Comparison of ENCODE assay signal across 9 cellular contexts in the genomic region with DNA sequence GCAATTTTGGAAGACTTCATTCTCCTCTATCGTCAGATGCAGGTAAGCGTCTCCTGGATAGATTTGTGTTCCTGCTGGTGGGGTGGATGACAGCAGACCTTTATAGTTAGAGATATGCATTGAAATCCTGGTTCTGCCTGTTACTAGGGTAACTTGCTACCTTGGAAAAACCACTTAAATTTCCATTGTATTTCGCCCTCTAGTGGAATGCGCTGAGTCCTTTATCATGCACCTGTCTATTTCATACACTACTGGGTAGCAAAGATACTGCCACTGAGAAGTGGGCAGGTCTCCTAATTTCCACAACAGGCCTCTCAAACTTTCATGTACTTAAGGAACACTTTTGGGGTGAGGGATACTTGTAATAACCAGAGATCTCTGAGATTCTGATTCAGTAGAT.
DNase-seq lines count a peak whose midpoint lies in the region; ATAC-seq and TF ChIP-seq lines count a peak whose summit lies in the region.
"Had no signal": no experiment of that assay in that cellular context is flagged by ENCODE, and none has a peak within 500 bp of the region (broad histone marks: within the 10 kb centered on the region; RNA-seq: fewer than 3 reads in every experiment).

No MANE protein-coding gene starts in this region.

- H3K4me3 Mint-ChIP-seq in Caco-2 (ENCODE audit: unreplicated experiment) = no peak overlapping the region
- no peak overlapping the region for H3K4me3 Mint-ChIP-seq in HFFc6

- H3K4me1 Mint-ChIP-seq in Caco-2 (ENCODE audit: low read depth, unreplicated experiment) (no peaks in the 10 kb centered on the region), HFFc6 (ENCODE audit: low read depth) (peaks cover 2% of the 10 kb centered on the region; the same call in 1 of the 2 replicates)

- POLR2A ChIA-PET in Caco-2 (lab: Charles Lee) = no interaction called here

- H3K27me3 ChIP-seq in Caco-2 (replicated peaks; ENCODE audit: control insufficient read depth, insufficient read depth, low read length) (no peaks in the 10 kb centered on the region; the same call in 1 of the 2 replicates), adipocyte (replicated peaks; ENCODE audit: control insufficient read depth, insufficient read depth, low read length) (no peaks in the 10 kb centered on the region), kidney epithelial cell (ENCODE audit: control insufficient read depth, insufficient read depth, low read length) (no peaks in the 10 kb centered on the region)

- BruUV-seq in Caco-2 (replicated peaks; lab: Mats Ljungman, UMichigan) = no TSS peak

- H3K9me3 Mint-ChIP-seq in Caco-2 (ENCODE audit: unreplicated experiment) = no peaks in the 10 kb centered on the region
- H3K9me3 Mint-ChIP-seq in HFFc6 = peaks cover 22% of the 10 kb centered on the region

- H3K36me3 ChIP-seq in Caco-2 (ENCODE audit: control insufficient read depth, insufficient read depth, low read length) (no peaks in the 10 kb centered on the region), adipocyte (ENCODE audit: control insufficient read depth, insufficient read depth, low read length, severe bottlenecking) (no peaks in the 10 kb centered on the region), kidney epithelial cell (ENCODE audit: control insufficient read depth, insufficient read depth, low read length) (no peaks in the 10 kb centered on the region)

- H3K4me1 ChIP-seq in Caco-2 (no peaks in the 10 kb centered on the region), adipocyte (ENCODE audit: control insufficient read depth, insufficient read depth, low read length) (no peaks in the 10 kb centered on the region)
- H3K4me1 ChIP-seq: parathyroid adenoma had no signal

- intact Hi-C loops in Caco-2 (cut with micrococcal nuclease; ENCODE audit: unreplicated experiment) = loop anchor here (1.0 to 5.0 kb wide), 2 partner anchors 45 to 482 kb away; no protein-coding TSS in a partner anchor

- CTCF ChIA-PET in Caco-2 (lab: Charles Lee) = no interaction called here

- no peak overlapping the region for H3K9ac ChIP-seq in adipocyte (ENCODE audit: low read length)
- H3K9ac ChIP-seq: parathyroid adenoma had no signal

- H3K27ac Mint-ChIP-seq in Caco-2 (ENCODE audit: unreplicated experiment) = no peak overlapping the region
- no peak overlapping the region for H3K27ac Mint-ChIP-seq in HFFc6

- H3K36me3 Mint-ChIP-seq in Caco-2 (ENCODE audit: insufficient read depth, unreplicated experiment) = no peaks in the 10 kb centered on the region
- H3K36me3 Mint-ChIP-seq in HFFc6 (ENCODE audit: low read depth) = peaks cover 6% of the 10 kb centered on the region

- DNase-seq in Caco-2 = peak; percentile 31 to 44
- no peak for DNase-seq in HFFc6
- DNase-seq in adipocyte (ENCODE audit: low read depth) = peak; percentile 4
- no peak for DNase-seq in kidney epithelial cell (ENCODE audit: low read depth)
- no peak for DNase-seq in NCI-H1694 treated with DMSO at 0.1 percent for 48 hours (lab: John Stamatoyannopoulos, UW)
- no peak for DNase-seq in NCI-H1694 (lab: John Stamatoyannopoulos, UW)

- TF ChIP-seq CTCF in Caco-2 (IDR thresholded peaks at IDR 0.05; ENCODE audit: insufficient read depth in 1 of 2, low read depth in 1 of 2, low read length in 1 of 2, severe bottlenecking in 1 of 2, unreplicated experiment in 1 of 2) = peak; percentile 39 to 61
- peak; percentile 65 for TF ChIP-seq CTCF in HFFc6 (IDR thresholded peaks at IDR 0.05)
- peak; percentile 38 for TF ChIP-seq CTCF in kidney epithelial cell (IDR thresholded peaks at IDR 0.05; ENCODE audit: insufficient read depth, low read length, poor library complexity, severe bottlenecking)

- ATAC-seq in GM18861 (IDR thresholded peaks at IDR 0.05; ENCODE audit: unreplicated experiment) (no peak), HG02571 (IDR thresholded peaks at IDR 0.05; ENCODE audit: unreplicated experiment) (no peak)

- H3K9me3 ChIP-seq in Caco-2 (no peaks in the 10 kb centered on the region), adipocyte (ENCODE audit: control insufficient read depth, low read length) (peaks cover 3% of the 10 kb centered on the region)

- no peak overlapping the region for H3K4me3 ChIP-seq in Caco-2 (ENCODE audit: low read depth, low read length)
- no peak overlapping the region for H3K4me3 ChIP-seq in adipocyte (ENCODE audit: low read length)
- no peak overlapping the region for H3K4me3 ChIP-seq in kidney epithelial cell (ENCODE audit: low read depth, low read length)

- H3K27me3 Mint-ChIP-seq in Caco-2 (ENCODE audit: insufficient read depth, unreplicated experiment) (no peaks in the 10 kb centered on the region), HFFc6 (ENCODE audit: insufficient read depth) (peaks cover 2% of the 10 kb centered on the region; the same call in 1 of the 2 replicates)

Comparison
In these comparisons a context has a peak if more than half of its experiments do, and no peak if none do; other contexts are left out.
1. DNase-seq: peak in Caco-2 (2 of 2) and adipocyte (single experiment); none in HFFc6 (single experiment), kidney epithelial cell (single experiment), NCI-H1694 treated with DMSO at 0.1 percent for 48 hours (single experiment) and NCI-H1694 (single experiment).
2. Peak in every context shown above with its lines, with median percentiles within 50 percentile points of each other: CTCF ChIP-seq.